Comparison of ENCODE assay signal across 12 cellular contexts in the genomic region with DNA sequence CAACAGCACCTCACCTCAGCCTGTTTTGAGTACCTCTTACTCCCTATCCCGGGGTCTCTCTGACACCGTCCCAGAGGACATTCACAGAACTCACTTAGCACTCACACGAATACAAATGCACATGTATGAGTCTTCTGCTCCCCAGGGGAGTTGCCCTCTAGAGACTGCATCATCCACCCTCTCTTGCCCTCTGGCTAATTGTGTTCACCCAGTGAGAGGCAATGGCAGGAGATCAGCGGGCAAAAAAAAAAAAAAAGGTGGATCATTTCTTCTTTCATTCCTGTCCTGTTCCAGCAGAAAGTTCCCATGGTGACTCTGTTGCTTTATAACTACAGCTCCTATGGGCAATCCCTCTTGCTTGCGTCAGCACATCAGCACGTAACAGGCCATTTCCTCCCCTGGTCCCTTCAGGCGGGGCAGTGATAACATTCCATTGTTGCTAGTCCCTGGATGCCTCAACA. TPM values are rescaled to one million over a fixed set of nuclear protein-coding genes. Genes with fewer than 3 reads are reported as not detected.
DNase-seq lines count a peak whose midpoint lies in the region; ATAC-seq, FAIRE-seq and TF ChIP-seq lines count a peak whose summit lies in the region.
"Had no signal": no experiment of that assay in that cellular context is flagged by ENCODE, and none has a peak within 500 bp of the region (broad histone marks: within the 10 kb centered on the region; RNA-seq: fewer than 3 reads in every experiment).

No MANE protein-coding gene starts in this region.

- FAIRE-seq in urothelium cell line (lab: Jason Lieb, UNC) = no peak

- H3K27ac ChIP-seq in right atrium auricular region (no peak overlapping the region), left ventricle myocardium inferior (replicated peaks) (no peak overlapping the region)
- H3K27ac ChIP-seq: VCaP had no signal

- H3K36me3 ChIP-seq in right atrium auricular region (no peaks in the 10 kb centered on the region), left ventricle myocardium inferior (no peaks in the 10 kb centered on the region)

- H3K9me3 ChIP-seq in right atrium auricular region (no peaks in the 10 kb centered on the region), left ventricle myocardium inferior (replicated peaks) (no peaks in the 10 kb centered on the region)

- H3K27me3 ChIP-seq in right atrium auricular region (no peaks in the 10 kb centered on the region), left ventricle myocardium inferior (ENCODE audit: low read depth) (peaks cover 6% of the 10 kb centered on the region)

- TF ChIP-seq CTCF in right atrium auricular region (IDR thresholded peaks at IDR 0.05) (no peak), left ventricle myocardium inferior (IDR thresholded peaks at IDR 0.05; ENCODE audit: borderline replicate concordance) (no peak)

- H3K4me3 ChIP-seq in right atrium auricular region (no peak overlapping the region), left ventricle myocardium inferior (no peak overlapping the region)

- no peak for ATAC-seq in GM18505 (IDR thresholded peaks at IDR 0.05; ENCODE audit: unreplicated experiment)
- ATAC-seq: activated T-cell treated with anti-CD3 and anti-CD28 coated beads, Interleukin-2, amount 50 U/mL, for 4 hours had no signal

- H3K4me1 ChIP-seq in right atrium auricular region (no peaks in the 10 kb centered on the region), left ventricle myocardium inferior (peaks cover 4% of the 10 kb centered on the region)

- intact Hi-C loops in left ventricle myocardium inferior (cut with micrococcal nuclease) = no loop called here

- TF ChIP-seq POLR2A in GM18505 (IDR thresholded peaks at IDR 0.05; ENCODE audit: borderline replicate concordance, extremely low read depth, insufficient read depth, insufficient read length) = no peak

- DNase-seq in right atrium auricular region (ENCODE audit: low spot score) (peak; percentile 62), left ventricle myocardium inferior (no peak), astrocyte of the hippocampus (ENCODE audit: low read depth, low spot score) (peak; percentile 22), iPS-NIHi7 (ENCODE audit: extremely low spot score) (peak; percentile 78), urothelium cell line (ENCODE audit: low spot score) (peak; percentile 29)
- no peak for DNase-seq in activated naive CD4-positive, alpha-beta T cell treated with Interleukin-2 at 50 U/mL for 16 hours
- DNase-seq in effector CD4-positive, alpha-beta T cell = no peak
- DNase-seq: activated T-cell treated with anti-CD3 and anti-CD28 coated beads, Interleukin-2, amount 50 U/mL, for 4 hours; cerebellar nuclear complex; stimulated activated CD4-positive, alpha-beta T cell treated with anti-CD3 and anti-CD28 coated beads, Interleukin-2, amount 100 ng/mL, for 24 hours had no signal

RNA-seq across cellular contexts. Expression of a gene that starts 23.6 kb away (rescaled TPM):
- total RNA-seq in right atrium auricular region (10 to 100 TPM; 27.4 to 27.7 TPM), left ventricle myocardium inferior (37.0 TPM)

Comparison
In these comparisons a context has a peak if more than half of its experiments do, and no peak if none do; other contexts are left out.
1. DNase-seq: peak in right atrium auricular region (single experiment), astrocyte of the hippocampus (single experiment), iPS-NIHi7 (single experiment) and urothelium cell line (single experiment); none in left ventricle myocardium inferior (single experiment), activated naive CD4-positive, alpha-beta T cell treated with Interleukin-2 at 50 U/mL for 16 hours (single experiment) and effector CD4-positive, alpha-beta T cell (single experiment).